ENCODE assay signal across 18 cellular contexts in the genomic region with DNA sequence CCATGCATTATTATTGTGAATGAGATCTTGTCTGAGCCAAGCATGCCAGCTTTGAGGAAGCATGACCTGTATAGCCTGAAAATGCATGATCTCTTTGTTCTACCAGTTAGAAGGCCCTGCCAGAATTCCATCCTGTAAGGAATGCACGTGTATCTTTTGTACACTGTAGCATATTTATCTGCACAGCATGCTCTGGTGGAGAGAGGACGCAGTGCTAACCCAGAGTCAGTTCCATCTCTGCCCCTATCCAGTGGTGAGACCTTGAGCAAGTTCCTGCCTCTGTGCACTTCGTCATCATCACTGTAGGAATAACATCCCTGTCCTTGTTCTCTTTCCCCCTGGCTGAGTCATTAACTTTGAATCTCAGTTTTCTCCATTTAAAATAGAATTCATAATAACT.
"Had no signal": no experiment of that assay in that cellular context is flagged by ENCODE, and none has a peak within 500 bp of the region (broad histone marks: within the 10 kb centered on the region; RNA-seq: fewer than 3 reads in every experiment).

No MANE protein-coding gene starts in this region.

- H3K4me3 ChIP-seq: lung, mucosa of descending colon, psoas muscle, sigmoid colon, suprapubic skin, thyroid gland had no signal

- H3K4me1 ChIP-seq: psoas muscle, sigmoid colon, suprapubic skin had no signal

- H3K9me3 Mint-ChIP-seq: effector memory CD8-positive, alpha-beta T cell; memory B cell; natural killer cell treated with Interleukin-12 subunit alpha and Interleukin-12 subunit beta and Interleukin-15 and Interleukin-18, amount 100 ng/mL, for 72 hours; neural crest cell; stimulated activated naive CD8-positive, alpha-beta T cell treated with anti-CD3 and anti-CD28 coated beads, Interleukin-15, amount 100 ng/mL, for 72 hours; type B pancreatic cell had no signal

- H3K36me3 ChIP-seq: sigmoid colon, suprapubic skin, thyroid gland had no signal

- H3K9me3 ChIP-seq: mucosa of descending colon, psoas muscle, sigmoid colon, suprapubic skin, thyroid gland had no signal

- H3K27me3 ChIP-seq: sigmoid colon, thyroid gland had no signal

- H3K36me3 Mint-ChIP-seq: memory B cell; naive B cell; natural killer cell treated with Interleukin-12 subunit alpha and Interleukin-12 subunit beta and Interleukin-15 and Interleukin-18, amount 100 ng/mL, for 72 hours; stimulated activated naive B cell treated with anti-CD40 and anti-IgM and Interleukin-4, amounts not matched to agents 10 μg/mL and 1 μg/mL and 100 μg/mL, for 72 hours; type B pancreatic cell had no signal

- H3K27ac Mint-ChIP-seq: effector memory CD8-positive, alpha-beta T cell; memory B cell; naive B cell; natural killer cell treated with Interleukin-12 subunit alpha and Interleukin-12 subunit beta and Interleukin-15 and Interleukin-18, amount 100 ng/mL, for 72 hours; stimulated activated naive B cell treated with anti-CD40 and anti-IgM and Interleukin-4, amounts not matched to agents 10 μg/mL and 1 μg/mL and 100 μg/mL, for 72 hours; stimulated activated naive CD8-positive, alpha-beta T cell treated with anti-CD3 and anti-CD28 coated beads, Interleukin-15, amount 100 ng/mL, for 72 hours; type B pancreatic cell had no signal

- H3K4me3 Mint-ChIP-seq: effector memory CD8-positive, alpha-beta T cell; memory B cell; naive B cell; natural killer cell treated with Interleukin-12 subunit alpha and Interleukin-12 subunit beta and Interleukin-15 and Interleukin-18, amount 100 ng/mL, for 72 hours; neural crest cell; stimulated activated naive B cell treated with anti-CD40 and anti-IgM and Interleukin-4, amounts not matched to agents 10 μg/mL and 1 μg/mL and 100 μg/mL, for 72 hours; stimulated activated naive CD8-positive, alpha-beta T cell treated with anti-CD3 and anti-CD28 coated beads, Interleukin-15, amount 100 ng/mL, for 72 hours; type B pancreatic cell had no signal

- H3K4me1 Mint-ChIP-seq: stimulated activated naive CD8-positive, alpha-beta T cell treated with anti-CD3 and anti-CD28 coated beads, Interleukin-15, amount 100 ng/mL, for 72 hours had no signal

- H3K27ac ChIP-seq: psoas muscle, sigmoid colon, suprapubic skin, thyroid gland had no signal

- DNase-seq: cortex of kidney; effector memory CD8-positive, alpha-beta T cell; erythroblast; kidney; mucosa of descending colon; naive B cell; psoas muscle; right cardiac atrium; sigmoid colon; stimulated activated naive B cell treated with anti-CD40 and anti-IgM and Interleukin-4, amounts not matched to agents 10 μg/mL and 1 μg/mL and 100 μg/mL, for 72 hours; stimulated activated naive CD8-positive, alpha-beta T cell treated with anti-CD3 and anti-CD28 coated beads, Interleukin-15, amount 100 ng/mL, for 72 hours; thyroid gland had no signal
